24 cellular contexts compared by ENCODE assay signal in genomic region chr5:78961743-78962142, GRCh38.
"Had no signal": no experiment of that assay in that cellular context is flagged by ENCODE, and none has a peak within 500 bp of the region (broad histone marks: within the 10 kb centered on the region; RNA-seq: fewer than 3 reads in every experiment).

No MANE protein-coding gene starts in this region.

- ATAC-seq: gastrocnemius medialis; heart right ventricle; left cardiac atrium; lower lobe of right lung; natural killer cell treated with Interleukin-12 subunit alpha and Interleukin-12 subunit beta and Interleukin-15 and Interleukin-18, amount 100 ng/mL, for 72 hours; pancreas; right cardiac atrium had no signal

- H3K4me3 ChIP-seq: esophagus squamous epithelium, gastrocnemius medialis, heart right ventricle, left ventricle myocardium inferior, lower lobe of right lung, pancreas, stomach, thoracic aorta, transverse colon had no signal

- H3K27me3 ChIP-seq: esophagus squamous epithelium, gastrocnemius medialis, heart right ventricle, pancreas, stomach, transverse colon had no signal

- H3K4me1 ChIP-seq: esophagus squamous epithelium, gastrocnemius medialis, left ventricle myocardium inferior, lower lobe of right lung, stomach had no signal

- H3K27ac ChIP-seq: epithelial cell of prostate, esophagus squamous epithelium, gastrocnemius medialis, heart right ventricle, left ventricle myocardium inferior, lower lobe of right lung, pancreas, stomach, thoracic aorta, transverse colon had no signal

- DNase-seq: effector memory CD4-positive, alpha-beta T cell; esophagus squamous epithelium; gastrocnemius medialis; heart right ventricle; hypothalamus; left cardiac atrium; left ventricle myocardium inferior; lower lobe of right lung; mesenchymal stem cell; midbrain; occipital lobe; pancreas; right cardiac atrium; small intestine; stimulated activated CD4-positive, alpha-beta T cell treated with anti-CD3 and anti-CD28 coated beads, Interleukin-12 subunit alpha, Interleukin-12 subunit beta, amount 100 ng/mL, for 4 hours; stimulated activated naive CD4-positive, alpha-beta T cell; stomach; substantia nigra; transverse colon had no signal

- H3K36me3 ChIP-seq: gastrocnemius medialis, pancreas, transverse colon had no signal

- FAIRE-seq: endometrium, keratinocyte, pancreas, small intestine had no signal
